ENCODE assay signal across 16 cellular contexts in the genomic region with DNA sequence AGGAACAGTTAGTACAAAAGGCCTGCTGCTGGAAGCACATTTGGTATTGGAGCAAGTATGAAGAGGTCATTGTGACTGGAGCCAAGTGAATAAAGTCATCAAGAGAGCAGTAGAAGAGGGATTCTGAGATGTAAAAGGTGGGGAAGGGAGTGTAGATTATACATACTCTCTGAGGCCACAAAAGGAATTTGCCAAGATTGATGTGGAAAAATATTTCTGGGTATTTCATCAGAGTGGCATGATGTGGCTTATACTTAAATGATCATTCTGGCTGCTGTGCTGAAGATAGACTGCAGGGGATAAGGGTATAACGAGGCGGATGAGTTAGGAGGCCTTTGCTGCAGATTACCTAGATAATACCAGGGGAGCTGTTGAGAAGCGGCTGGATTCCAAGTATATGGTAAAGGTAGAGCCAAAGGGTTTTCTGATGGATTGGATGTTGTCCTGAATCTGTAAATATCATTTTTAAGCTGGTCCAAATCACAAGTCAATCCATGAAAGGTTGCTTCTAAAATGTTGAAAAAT.
DNase-seq lines count a peak whose midpoint lies in the region; ATAC-seq and TF ChIP-seq lines count a peak whose summit lies in the region.
"Had no signal": no experiment of that assay in that cellular context is flagged by ENCODE, and none has a peak within 500 bp of the region (broad histone marks: within the 10 kb centered on the region; RNA-seq: fewer than 3 reads in every experiment).

No MANE protein-coding gene starts in this region.

- POLR2A ChIA-PET in WTC11 (lab: Charles Lee) = no interaction called here

- H3K4me2 ChIP-seq in fibroblast of lung (ENCODE audit: extremely low read depth, insufficient read depth, low read length) = no peak overlapping the region
- H3K4me2 ChIP-seq: PC-9 had no signal

- no peaks in the 10 kb centered on the region for H4K20me1 ChIP-seq in fibroblast of lung (ENCODE audit: control insufficient read depth, extremely low read depth, insufficient read depth, low read length)

- TF ChIP-seq CTCF in WTC11 (IDR thresholded peaks at IDR 0.05) (no peak), fibroblast of lung (conservative IDR thresholded peaks at IDR 0.05 in 1 of 2, IDR thresholded peaks at IDR 0.05 in 1 of 2; ENCODE audit: low read depth in 1 of 2, low read length in 2 of 2) (no peak)

- no peaks in the 10 kb centered on the region for H3K9me3 Mint-ChIP-seq in WTC11
- H3K9me3 Mint-ChIP-seq in stimulated activated memory B cell treated with anti-CD40 and anti-IgM and Interleukin-4, amounts not matched to agents 10 μg/mL and 1 μg/mL and 100 μg/mL, for 72 hours = peaks cover 3% of the 10 kb centered on the region
- H3K9me3 Mint-ChIP-seq: H9 had no signal

- H3K27me3 ChIP-seq in H7 (ENCODE audit: control insufficient read depth, insufficient read depth, low read length) = no peaks in the 10 kb centered on the region
- H3K27me3 ChIP-seq in fibroblast of lung (ENCODE audit: control insufficient read depth, insufficient read depth, low read length) = no peaks in the 10 kb centered on the region

- H3K36me3 Mint-ChIP-seq in WTC11 = no peaks in the 10 kb centered on the region
- no peaks in the 10 kb centered on the region for H3K36me3 Mint-ChIP-seq in stimulated activated memory B cell treated with anti-CD40 and anti-IgM and Interleukin-4, amounts not matched to agents 10 μg/mL and 1 μg/mL and 100 μg/mL, for 72 hours

- H3K9me3 ChIP-seq in fibroblast of lung (ENCODE audit: control insufficient read depth, insufficient read depth, low read depth, low read length) = no peaks in the 10 kb centered on the region

- no peaks in the 10 kb centered on the region for H3K79me2 ChIP-seq in fibroblast of lung (ENCODE audit: control insufficient read depth, insufficient read depth, low read length)

- ATAC-seq in WTC11 = peak; percentile 64
- ATAC-seq in HG02884 (IDR thresholded peaks at IDR 0.05; ENCODE audit: unreplicated experiment) = no peak
- ATAC-seq in stimulated activated memory B cell treated with anti-CD40 and anti-IgM and Interleukin-4, amounts not matched to agents 10 μg/mL and 1 μg/mL and 100 μg/mL, for 72 hours = no peak

- H3K4me1 ChIP-seq in fibroblast of lung (ENCODE audit: control insufficient read depth, extremely low read depth, insufficient read depth, low read length) = no peaks in the 10 kb centered on the region

- H3K9ac ChIP-seq in fibroblast of lung (ENCODE audit: insufficient read depth, low read length) = no peak overlapping the region

- no peaks in the 10 kb centered on the region for H3K27me3 Mint-ChIP-seq in WTC11 (ENCODE audit: low read depth)
- no peaks in the 10 kb centered on the region for H3K27me3 Mint-ChIP-seq in stimulated activated memory B cell treated with anti-CD40 and anti-IgM and Interleukin-4, amounts not matched to agents 10 μg/mL and 1 μg/mL and 100 μg/mL, for 72 hours

- DNase-seq in H7 (peak; percentile 16), WTC11 (ENCODE audit: low spot score) (no peak), fibroblast of lung (ENCODE audit: low read depth in 2 of 2) (peak; percentile 0 to 50), pons (ENCODE audit: low spot score) (peak; percentile 13), NCI-H69 (lab: John Stamatoyannopoulos, UW) (no peak)
- DNase-seq: DMS 273 treated with DMSO at 0.1 percent for 48 hours, DND-41, H9, NCI-H1436, NCI-H2029 treated with DMSO at 0.1 percent for 48 hours, NCI-H510A, PC-9 had no signal

- peaks cover 2% of the 10 kb centered on the region; the same call in 1 of the 2 replicates for H3K4me1 Mint-ChIP-seq in WTC11
- no peaks in the 10 kb centered on the region for H3K4me1 Mint-ChIP-seq in stimulated activated memory B cell treated with anti-CD40 and anti-IgM and Interleukin-4, amounts not matched to agents 10 μg/mL and 1 μg/mL and 100 μg/mL, for 72 hours
- H3K4me1 Mint-ChIP-seq: H9 had no signal

- H2AFZ ChIP-seq in fibroblast of lung (ENCODE audit: low read length) = no peak overlapping the region
- H2AFZ ChIP-seq: PC-9 had no signal

- CTCF ChIA-PET in WTC11 (lab: Charles Lee) = no interaction called here

- no peak overlapping the region for H3K27ac Mint-ChIP-seq in WTC11
- H3K27ac Mint-ChIP-seq in stimulated activated memory B cell treated with anti-CD40 and anti-IgM and Interleukin-4, amounts not matched to agents 10 μg/mL and 1 μg/mL and 100 μg/mL, for 72 hours = no peak overlapping the region
- H3K27ac Mint-ChIP-seq: H9 had no signal

- H3K4me3 ChIP-seq in H7 (ENCODE audit: insufficient read depth, low read depth, low read length) = no peak overlapping the region
- H3K4me3 ChIP-seq in fibroblast of lung (replicated peaks in 1 of 4; ENCODE audit: control extremely low read depth in 1 of 4, insufficient read depth in 1 of 4, low read depth in 3 of 4, low read length in 4 of 4) = no peak overlapping the region
- H3K4me3 ChIP-seq: PC-9 had no signal

- no peak overlapping the region for H3K4me3 Mint-ChIP-seq in WTC11
- H3K4me3 Mint-ChIP-seq in stimulated activated memory B cell treated with anti-CD40 and anti-IgM and Interleukin-4, amounts not matched to agents 10 μg/mL and 1 μg/mL and 100 μg/mL, for 72 hours = no peak overlapping the region
- H3K4me3 Mint-ChIP-seq: H9 had no signal

- H3K36me3 ChIP-seq in H7 (replicated peaks; ENCODE audit: control insufficient read depth, insufficient read depth, low read length) (no peaks in the 10 kb centered on the region), fibroblast of lung (ENCODE audit: control insufficient read depth, insufficient read depth, low read length) (no peaks in the 10 kb centered on the region)

- H3K27ac ChIP-seq in fibroblast of lung (ENCODE audit: insufficient read depth, low read length) = no peak overlapping the region
- H3K27ac ChIP-seq: C4-2B, HL-60, PC-9 had no signal

TF ChIP-seq in WTC11, 78 proteins besides CTCF, POLR2A, EP300 and RAD21:
- TF ChIP-seq FOXJ3 (CRISPR knock-in tag; IDR thresholded peaks at IDR 0.05; ENCODE audit: borderline replicate concordance) = no peak
- TF ChIP-seq ZBTB43 (CRISPR knock-in tag; IDR thresholded peaks at IDR 0.05) = no peak
- TF ChIP-seq, protein P1, sequence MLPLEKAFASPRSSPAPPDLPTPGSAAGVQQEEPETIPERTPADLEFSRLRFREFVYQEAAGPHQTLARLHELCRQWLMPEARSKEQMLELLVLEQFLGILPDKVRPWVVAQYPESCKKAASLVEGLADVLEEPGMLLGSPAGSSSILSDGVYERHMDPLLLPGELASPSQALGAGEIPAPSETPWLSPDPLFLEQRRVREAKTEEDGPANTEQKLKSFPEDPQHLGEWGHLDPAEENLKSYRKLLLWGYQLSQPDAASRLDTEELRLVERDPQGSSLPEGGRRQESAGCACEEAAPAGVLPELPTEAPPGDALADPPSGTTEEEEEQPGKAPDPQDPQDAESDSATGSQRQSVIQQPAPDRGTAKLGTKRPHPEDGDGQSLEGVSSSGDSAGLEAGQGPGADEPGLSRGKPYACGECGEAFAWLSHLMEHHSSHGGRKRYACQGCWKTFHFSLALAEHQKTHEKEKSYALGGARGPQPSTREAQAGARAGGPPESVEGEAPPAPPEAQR (CRISPR knock-in tag; IDR thresholded peaks at IDR 0.05) = no peak
- no peak for TF ChIP-seq NFE2L1 (CRISPR knock-in tag; IDR thresholded peaks at IDR 0.05)

Comparison
In these comparisons a context has a peak if more than half of its experiments do, and no peak if none do; other contexts are left out.
1. DNase-seq: peak in H7 (single experiment), fibroblast of lung (2 of 2) and pons (single experiment); none in WTC11 (single experiment) and NCI-H69 (single experiment).